8 cellular contexts compared by ENCODE assay signal in genomic region chr4:8917868-8918783, GRCh38. TPM values are rescaled to one million over a fixed set of nuclear protein-coding genes. Genes with fewer than 3 reads are reported as not detected.
A peak's percentile ranks its signal among the peaks of the same experiment; 100 is the strongest.
DNase-seq lines count a peak whose midpoint lies in the region; ATAC-seq and TF ChIP-seq lines count a peak whose summit lies in the region.

No MANE protein-coding gene starts in this region.

- H3K36me3 ChIP-seq in BE2C (no peaks in the 10 kb centered on the region), aorta (ENCODE audit: control insufficient read depth in 1 of 2, insufficient read depth in 2 of 2, low read length in 1 of 2) (no peaks in the 10 kb centered on the region)

- ATAC-seq in GM18861 (IDR thresholded peaks at IDR 0.05; ENCODE audit: unreplicated experiment) (peak; percentile 80), HG03175 (IDR thresholded peaks at IDR 0.05; ENCODE audit: unreplicated experiment) (peak; percentile 80), aorta (ENCODE audit: low FRiP score) (peak; percentile 47)

- 13 to 14% methylated on average over 20 of the region's 20 CpGs for WGBS in aorta, 2 donors

- peaks cover 17% of the 10 kb centered on the region for H3K27me3 ChIP-seq in BE2C
- no peaks in the 10 kb centered on the region for H3K27me3 ChIP-seq in aorta (ENCODE audit: control insufficient read depth in 1 of 2, insufficient read depth in 2 of 2, low read length in 1 of 2)

- H3K4me3 ChIP-seq in BE2C (ENCODE audit: low read depth, low read length) (no peak overlapping the region), aorta (ENCODE audit: low read length in 2 of 2) (no peak overlapping the region)

- H3K4me1 ChIP-seq in BE2C (no peaks in the 10 kb centered on the region), aorta (ENCODE audit: control insufficient read depth in 1 of 2, insufficient read depth in 2 of 2, low read length in 2 of 2) (no peaks in the 10 kb centered on the region)

- H3K27ac ChIP-seq in aorta (ENCODE audit: low read depth in 1 of 2, low read length in 2 of 2) = no peak overlapping the region

- peak; percentile 90 for TF ChIP-seq CTCF in BE2C (IDR thresholded peaks at IDR 0.05; ENCODE audit: low read depth, low read length)

- intact Hi-C loops in posterior cingulate gyrus (cut with DNase I) = loop anchor here (1.0 to 5.0 kb wide), 2 partner anchors 310 to 446 kb away; no protein-coding TSS in a partner anchor
- intact Hi-C loops in aorta (cut with DNase I) = loop anchor here in 1 of 2 donors (10.0 kb wide), 3 partner anchors 233 to 713 kb away; no protein-coding TSS in a partner anchor

- no peaks in the 10 kb centered on the region for H3K9me3 ChIP-seq in BE2C
- H3K9me3 ChIP-seq in aorta (ENCODE audit: control insufficient read depth, low read length) = peaks cover 7% of the 10 kb centered on the region

- DNase-seq in BE2C (peak; percentile 82), RKO (ENCODE audit: low spot score) (peak; percentile 54), glomerular visceral epithelial cell (ENCODE audit: extremely low spot score) (peak; percentile 59), posterior cingulate gyrus (peak; percentile 54 to 96 (median 78)), aorta (peak; percentile 64 to 86)
- peak; percentile 34 for DNase-seq in activated effector memory CD4-positive, alpha-beta T cell treated with Interleukin-2 at 50 U/mL for 16 hours

RNA-seq across cellular contexts. Expression of gene HMX1, which starts 46.5 kb away (rescaled TPM):
- polyA plus RNA-seq in BE2C (2012; ENCODE audit: insufficient read depth, insufficient read length, low read depth) = 31.2 TPM
- not detected for total RNA-seq in aorta
- not detected for polyA plus RNA-seq in aorta
